8 cellular contexts compared by ENCODE assay signal in the genomic region with DNA sequence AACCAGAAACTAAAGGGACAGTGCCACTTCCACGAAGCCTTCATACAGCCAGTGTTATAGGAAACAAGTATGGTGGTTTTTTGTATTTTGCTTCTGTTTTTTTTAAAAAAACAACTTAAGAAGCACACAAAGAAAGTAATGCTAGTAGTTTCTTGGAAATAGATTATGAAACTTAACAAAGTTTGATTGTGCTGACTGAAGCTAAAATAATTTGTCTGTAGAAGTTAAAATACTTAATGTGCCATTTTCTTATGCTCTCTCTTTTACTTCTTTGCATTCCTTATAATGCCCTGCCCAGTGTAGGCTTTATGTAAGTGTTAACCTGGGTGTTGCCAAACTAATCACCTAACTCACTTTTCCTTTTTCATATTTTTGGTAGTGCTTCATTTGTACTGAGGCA.
"Had no signal": no experiment of that assay in that cellular context is flagged by ENCODE, and none has a peak within 500 bp of the region (broad histone marks: within the 10 kb centered on the region; RNA-seq: fewer than 3 reads in every experiment).

No MANE protein-coding gene starts in this region.

- FAIRE-seq: H1 had no signal

- ATAC-seq: GM23338, HCT116 had no signal

- H3K27ac ChIP-seq: HL-60 had no signal

- DNase-seq: H7, HFFc6, KG1 had no signal

- H3K4me3 ChIP-seq: GM23338, HAP-1 had no signal

- H3K4me1 ChIP-seq: HAP-1 had no signal

- H3K4me2 ChIP-seq: GM23338 had no signal

- H2AFZ ChIP-seq: GM23338 had no signal

- H3K9me3 ChIP-seq: HAP-1 had no signal
